In the genomic region with DNA sequence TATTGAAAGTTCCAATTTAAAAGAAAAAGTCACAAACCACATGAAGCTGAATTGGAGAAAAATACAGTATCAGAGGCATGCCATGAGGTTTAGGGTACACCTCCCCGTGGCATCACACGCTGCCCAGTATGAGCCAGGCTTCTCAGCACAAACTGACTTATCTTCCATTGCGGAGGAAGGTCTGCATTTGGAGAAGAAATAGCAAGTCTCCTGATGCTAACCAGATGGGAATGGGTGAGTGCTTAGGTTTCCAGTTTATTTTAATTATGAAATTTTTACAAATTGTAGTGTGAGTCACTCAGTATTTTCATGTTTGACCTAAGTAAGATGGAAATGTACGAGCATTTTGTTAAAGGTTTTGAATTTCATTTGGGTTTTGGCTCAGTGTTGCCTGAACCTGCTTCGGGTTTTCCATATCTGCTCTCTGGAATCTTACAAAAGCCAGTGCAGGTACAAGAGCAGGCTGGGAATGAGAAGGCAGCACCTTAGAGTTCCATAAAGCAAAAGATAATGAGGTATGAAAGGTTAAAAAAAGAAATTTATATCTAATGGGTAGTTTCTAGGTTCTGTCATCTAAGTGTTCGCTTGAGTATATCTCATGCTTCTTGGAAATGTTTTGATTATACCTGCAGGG, we compare ENCODE assay signal across 3 cellular contexts.
TF ChIP-seq lines count a peak whose summit lies in the region.

No MANE protein-coding gene starts in this region.

TF ChIP-seq in GM23338, 12 proteins besides CTCF, POLR2A, EP300 and RAD21 (continues in another document):
- no peak for TF ChIP-seq JUNB (IDR thresholded peaks at IDR 0.05; ENCODE audit: unreplicated experiment)
- no peak for TF ChIP-seq EZH2phosphoT487 (IDR thresholded peaks at IDR 0.05; ENCODE audit: unreplicated experiment)
- TF ChIP-seq POLR2AphosphoS5 (IDR thresholded peaks at IDR 0.05; ENCODE audit: low read depth): no peak
- no peak for TF ChIP-seq STAT1 (IDR thresholded peaks at IDR 0.05; ENCODE audit: unreplicated experiment)
- TF ChIP-seq ZNF331 (CRISPR knock-in tag; IDR thresholded peaks at IDR 0.05; ENCODE audit: low read depth): no peak
- TF ChIP-seq EZH2 (IDR thresholded peaks at IDR 0.05; ENCODE audit: low read depth, unreplicated experiment): no peak
- no peak for TF ChIP-seq NANOG (IDR thresholded peaks at IDR 0.05; ENCODE audit: borderline replicate concordance)
- TF ChIP-seq, protein P1, sequence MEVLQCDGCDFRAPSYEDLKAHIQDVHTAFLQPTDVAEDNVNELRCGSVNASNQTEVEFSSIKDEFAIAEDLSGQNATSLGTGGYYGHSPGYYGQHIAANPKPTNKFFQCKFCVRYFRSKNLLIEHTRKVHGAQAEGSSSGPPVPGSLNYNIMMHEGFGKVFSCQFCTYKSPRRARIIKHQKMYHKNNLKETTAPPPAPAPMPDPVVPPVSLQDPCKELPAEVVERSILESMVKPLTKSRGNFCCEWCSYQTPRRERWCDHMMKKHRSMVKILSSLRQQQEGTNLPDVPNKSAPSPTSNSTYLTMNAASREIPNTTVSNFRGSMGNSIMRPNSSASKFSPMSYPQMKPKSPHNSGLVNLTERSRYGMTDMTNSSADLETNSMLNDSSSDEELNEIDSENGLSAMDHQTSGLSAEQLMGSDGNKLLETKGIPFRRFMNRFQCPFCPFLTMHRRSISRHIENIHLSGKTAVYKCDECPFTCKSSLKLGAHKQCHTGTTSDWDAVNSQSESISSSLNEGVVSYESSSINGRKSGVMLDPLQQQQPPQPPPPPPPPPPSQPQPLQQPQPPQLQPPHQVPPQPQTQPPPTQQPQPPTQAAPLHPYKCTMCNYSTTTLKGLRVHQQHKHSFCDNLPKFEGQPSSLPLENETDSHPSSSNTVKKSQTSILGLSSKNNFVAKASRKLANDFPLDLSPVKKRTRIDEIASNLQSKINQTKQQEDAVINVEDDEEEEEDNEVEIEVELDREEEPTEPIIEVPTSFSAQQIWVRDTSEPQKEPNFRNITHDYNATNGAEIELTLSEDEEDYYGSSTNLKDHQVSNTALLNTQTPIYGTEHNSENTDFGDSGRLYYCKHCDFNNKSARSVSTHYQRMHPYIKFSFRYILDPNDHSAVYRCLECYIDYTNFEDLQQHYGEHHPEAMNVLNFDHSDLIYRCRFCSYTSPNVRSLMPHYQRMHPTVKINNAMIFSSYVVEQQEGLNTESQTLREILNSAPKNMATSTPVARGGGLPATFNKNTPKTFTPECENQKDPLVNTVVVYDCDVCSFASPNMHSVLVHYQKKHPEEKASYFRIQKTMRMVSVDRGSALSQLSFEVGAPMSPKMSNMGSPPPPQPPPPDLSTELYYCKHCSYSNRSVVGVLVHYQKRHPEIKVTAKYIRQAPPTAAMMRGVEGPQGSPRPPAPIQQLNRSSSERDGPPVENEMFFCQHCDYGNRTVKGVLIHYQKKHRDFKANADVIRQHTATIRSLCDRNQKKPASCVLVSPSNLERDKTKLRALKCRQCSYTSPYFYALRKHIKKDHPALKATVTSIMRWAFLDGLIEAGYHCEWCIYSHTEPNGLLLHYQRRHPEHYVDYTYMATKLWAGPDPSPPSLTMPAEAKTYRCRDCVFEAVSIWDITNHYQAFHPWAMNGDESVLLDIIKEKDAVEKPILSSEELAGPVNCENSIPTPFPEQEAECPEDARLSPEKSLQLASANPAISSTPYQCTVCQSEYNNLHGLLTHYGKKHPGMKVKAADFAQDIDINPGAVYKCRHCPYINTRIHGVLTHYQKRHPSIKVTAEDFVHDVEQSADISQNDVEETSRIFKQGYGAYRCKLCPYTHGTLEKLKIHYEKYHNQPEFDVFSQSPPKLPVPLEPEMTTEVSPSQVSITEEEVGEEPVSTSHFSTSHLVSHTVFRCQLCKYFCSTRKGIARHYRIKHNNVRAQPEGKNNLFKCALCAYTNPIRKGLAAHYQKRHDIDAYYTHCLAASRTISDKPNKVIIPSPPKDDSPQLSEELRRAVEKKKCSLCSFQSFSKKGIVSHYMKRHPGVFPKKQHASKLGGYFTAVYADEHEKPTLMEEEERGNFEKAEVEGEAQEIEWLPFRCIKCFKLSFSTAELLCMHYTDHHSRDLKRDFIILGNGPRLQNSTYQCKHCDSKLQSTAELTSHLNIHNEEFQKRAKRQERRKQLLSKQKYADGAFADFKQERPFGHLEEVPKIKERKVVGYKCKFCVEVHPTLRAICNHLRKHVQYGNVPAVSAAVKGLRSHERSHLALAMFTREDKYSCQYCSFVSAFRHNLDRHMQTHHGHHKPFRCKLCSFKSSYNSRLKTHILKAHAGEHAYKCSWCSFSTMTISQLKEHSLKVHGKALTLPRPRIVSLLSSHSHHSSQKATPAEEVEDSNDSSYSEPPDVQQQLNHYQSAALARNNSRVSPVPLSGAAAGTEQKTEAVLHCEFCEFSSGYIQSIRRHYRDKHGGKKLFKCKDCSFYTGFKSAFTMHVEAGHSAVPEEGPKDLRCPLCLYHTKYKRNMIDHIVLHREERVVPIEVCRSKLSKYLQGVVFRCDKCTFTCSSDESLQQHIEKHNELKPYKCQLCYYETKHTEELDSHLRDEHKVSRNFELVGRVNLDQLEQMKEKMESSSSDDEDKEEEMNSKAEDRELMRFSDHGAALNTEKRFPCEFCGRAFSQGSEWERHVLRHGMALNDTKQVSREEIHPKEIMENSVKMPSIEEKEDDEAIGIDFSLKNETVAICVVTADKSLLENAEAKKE (CRISPR knock-in tag; IDR thresholded peaks at IDR 0.05): no peak

TF ChIP-seq in H1, 55 proteins besides CTCF, POLR2A, EP300 and RAD21:
- TF ChIP-seq JUN (IDR thresholded peaks at IDR 0.05; ENCODE audit: low read depth, low read length): no peak
- TF ChIP-seq GABPA (IDR thresholded peaks at IDR 0.05; ENCODE audit: borderline replicate concordance, insufficient read depth, low read length): no peak
- TF ChIP-seq KDM5A (IDR thresholded peaks at IDR 0.05; ENCODE audit: low read length): no peak
- TF ChIP-seq CHD2 (IDR thresholded peaks at IDR 0.05; ENCODE audit: low read length): no peak
- no peak for TF ChIP-seq YY1 (IDR thresholded peaks at IDR 0.05; ENCODE audit: low read depth, low read length)

TF ChIP-seq in neural cell, 6 proteins besides CTCF, POLR2A, EP300 and RAD21:
- TF ChIP-seq MXI1 (conservative IDR thresholded peaks at IDR 0.05; ENCODE audit: poor library complexity, severe bottlenecking) (no peak), SMC3 (conservative IDR thresholded peaks at IDR 0.05; ENCODE audit: poor library complexity) (no peak), EZH2 (IDR thresholded peaks at IDR 0.05; ENCODE audit: borderline replicate concordance, insufficient read depth, low read length, poor library complexity, severe bottlenecking) (no peak), POLR2AphosphoS5 (IDR thresholded peaks at IDR 0.05) (no peak), TAF1 (IDR thresholded peaks at IDR 0.05; ENCODE audit: low read depth) (no peak)
- TF ChIP-seq, protein P2, sequence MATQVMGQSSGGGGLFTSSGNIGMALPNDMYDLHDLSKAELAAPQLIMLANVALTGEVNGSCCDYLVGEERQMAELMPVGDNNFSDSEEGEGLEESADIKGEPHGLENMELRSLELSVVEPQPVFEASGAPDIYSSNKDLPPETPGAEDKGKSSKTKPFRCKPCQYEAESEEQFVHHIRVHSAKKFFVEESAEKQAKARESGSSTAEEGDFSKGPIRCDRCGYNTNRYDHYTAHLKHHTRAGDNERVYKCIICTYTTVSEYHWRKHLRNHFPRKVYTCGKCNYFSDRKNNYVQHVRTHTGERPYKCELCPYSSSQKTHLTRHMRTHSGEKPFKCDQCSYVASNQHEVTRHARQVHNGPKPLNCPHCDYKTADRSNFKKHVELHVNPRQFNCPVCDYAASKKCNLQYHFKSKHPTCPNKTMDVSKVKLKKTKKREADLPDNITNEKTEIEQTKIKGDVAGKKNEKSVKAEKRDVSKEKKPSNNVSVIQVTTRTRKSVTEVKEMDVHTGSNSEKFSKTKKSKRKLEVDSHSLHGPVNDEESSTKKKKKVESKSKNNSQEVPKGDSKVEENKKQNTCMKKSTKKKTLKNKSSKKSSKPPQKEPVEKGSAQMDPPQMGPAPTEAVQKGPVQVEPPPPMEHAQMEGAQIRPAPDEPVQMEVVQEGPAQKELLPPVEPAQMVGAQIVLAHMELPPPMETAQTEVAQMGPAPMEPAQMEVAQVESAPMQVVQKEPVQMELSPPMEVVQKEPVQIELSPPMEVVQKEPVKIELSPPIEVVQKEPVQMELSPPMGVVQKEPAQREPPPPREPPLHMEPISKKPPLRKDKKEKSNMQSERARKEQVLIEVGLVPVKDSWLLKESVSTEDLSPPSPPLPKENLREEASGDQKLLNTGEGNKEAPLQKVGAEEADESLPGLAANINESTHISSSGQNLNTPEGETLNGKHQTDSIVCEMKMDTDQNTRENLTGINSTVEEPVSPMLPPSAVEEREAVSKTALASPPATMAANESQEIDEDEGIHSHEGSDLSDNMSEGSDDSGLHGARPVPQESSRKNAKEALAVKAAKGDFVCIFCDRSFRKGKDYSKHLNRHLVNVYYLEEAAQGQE (IDR thresholded peaks at IDR 0.05; ENCODE audit: borderline replicate concordance): no peak
